In the genomic region with DNA sequence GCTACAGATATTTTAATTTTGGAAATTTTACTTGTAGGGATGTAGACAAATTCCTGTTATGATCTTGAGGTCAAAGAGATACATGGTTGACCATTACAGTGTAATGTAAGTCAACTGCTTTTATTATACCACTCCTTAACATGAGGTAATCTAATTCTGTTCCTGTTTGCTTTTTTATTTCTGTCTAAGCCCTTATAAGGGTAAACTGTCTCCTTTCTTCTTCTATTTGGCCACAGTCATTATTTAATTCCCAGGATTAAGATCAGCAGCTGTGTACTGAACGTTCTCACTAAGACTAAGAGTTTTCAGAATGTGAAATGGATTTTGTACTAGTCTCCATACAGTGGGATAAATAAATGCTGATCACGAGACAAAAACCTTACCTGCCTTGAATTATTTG, we compare ENCODE assay signal across 12 cellular contexts. TPM values are rescaled to one million over a fixed set of nuclear protein-coding genes. Genes with fewer than 3 reads are reported as not detected.
DNase-seq lines count a peak whose midpoint lies in the region; ATAC-seq, FAIRE-seq and TF ChIP-seq lines count a peak whose summit lies in the region.
"Had no signal": no experiment of that assay in that cellular context is flagged by ENCODE, and none has a peak within 500 bp of the region (broad histone marks: within the 10 kb centered on the region; RNA-seq: fewer than 3 reads in every experiment).

No MANE protein-coding gene starts in this region.

- H3K4me2 ChIP-seq in astrocyte (ENCODE audit: low read length) (peak overlapping the region; percentile 67), smooth muscle cell (peak overlapping the region; percentile 81)

- H3K4me1 Mint-ChIP-seq in HFFc6 (ENCODE audit: low read depth): peaks cover 89% of the 10 kb centered on the region
- peaks cover 59% of the 10 kb centered on the region for H3K4me1 Mint-ChIP-seq in astrocyte (ENCODE audit: low read depth, unreplicated experiment)

- WGBS in smooth muscle cell (ENCODE audit: low lambda C conversion rate): 59% methylated on average over 2 of the region's 2 CpGs

- H2AFZ ChIP-seq in astrocyte (ENCODE audit: low read depth, low read length) (no peak overlapping the region), smooth muscle cell (ENCODE audit: low read depth) (no peak overlapping the region)

- H3K36me3 ChIP-seq in astrocyte (ENCODE audit: insufficient read depth, low read length): no peaks in the 10 kb centered on the region
- peaks cover 3% of the 10 kb centered on the region for H3K36me3 ChIP-seq in right atrium auricular region
- H3K36me3 ChIP-seq in smooth muscle cell (ENCODE audit: low read depth): no peaks in the 10 kb centered on the region

- no peaks in the 10 kb centered on the region for H3K9me3 ChIP-seq in astrocyte (ENCODE audit: insufficient read depth, low read depth, low read length)
- no peaks in the 10 kb centered on the region for H3K9me3 ChIP-seq in right atrium auricular region
- no peaks in the 10 kb centered on the region for H3K9me3 ChIP-seq in smooth muscle cell (replicated peaks; ENCODE audit: low read depth)
- H3K9me3 ChIP-seq: spleen had no signal

- H3K36me3 Mint-ChIP-seq in HFFc6 (ENCODE audit: low read depth): peaks cover 42% of the 10 kb centered on the region
- peaks cover 11% of the 10 kb centered on the region for H3K36me3 Mint-ChIP-seq in astrocyte (ENCODE audit: low read depth, unreplicated experiment)

- peaks cover 39% of the 10 kb centered on the region for H3K4me1 ChIP-seq in astrocyte (ENCODE audit: insufficient read depth, low read length)
- H3K4me1 ChIP-seq in right atrium auricular region: peaks cover 0 to 15% of the 10 kb centered on the region in 2 donors
- H3K4me1 ChIP-seq in smooth muscle cell (ENCODE audit: low read depth): peaks cover 9% of the 10 kb centered on the region
- H3K4me1 ChIP-seq: spleen had no signal

- ATAC-seq in HG02840 (IDR thresholded peaks at IDR 0.05; ENCODE audit: low FRiP score, unreplicated experiment): no peak
- ATAC-seq: T-cell had no signal

- H3K4me3 Mint-ChIP-seq in HFFc6: peak overlapping the region; percentile 62
- H3K4me3 Mint-ChIP-seq in astrocyte (ENCODE audit: unreplicated experiment): no peak overlapping the region
- H3K4me3 Mint-ChIP-seq: T-cell had no signal

- H3K27me3 ChIP-seq in astrocyte (ENCODE audit: insufficient read depth, low read length): no peaks in the 10 kb centered on the region
- no peaks in the 10 kb centered on the region for H3K27me3 ChIP-seq in right atrium auricular region
- H3K27me3 ChIP-seq in smooth muscle cell (ENCODE audit: low read depth): no peaks in the 10 kb centered on the region
- H3K27me3 ChIP-seq: spleen had no signal

- H3K79me2 ChIP-seq in astrocyte (ENCODE audit: insufficient read depth, low read length) (no peaks in the 10 kb centered on the region), smooth muscle cell (ENCODE audit: low read depth) (no peaks in the 10 kb centered on the region)

- DNase-seq in HFFc6: peak; percentile 18
- DNase-seq in astrocyte (ENCODE audit: low read depth): peak; percentile 51
- no peak for DNase-seq in right atrium auricular region (ENCODE audit: low spot score)
- DNase-seq in smooth muscle cell (lab: John Stamatoyannopoulos, UW; ENCODE audit: unreplicated experiment): no peak
- DNase-seq in amygdala (lab: John Stamatoyannopoulos, UW): no peak
- DNase-seq in NCI-H510A treated with DMSO at 0.1 percent for 48 hours (lab: John Stamatoyannopoulos, UW): no peak
- no peak for DNase-seq in HuH-7 (ENCODE audit: low spot score)
- DNase-seq: NCI-H524 treated with DMSO at 0.1 percent for 48 hours, spleen, T-cell had no signal

- H3K9me3 Mint-ChIP-seq in HFFc6: no peaks in the 10 kb centered on the region
- no peaks in the 10 kb centered on the region for H3K9me3 Mint-ChIP-seq in astrocyte (ENCODE audit: unreplicated experiment)
- H3K9me3 Mint-ChIP-seq: T-cell had no signal

- H3K9ac ChIP-seq in astrocyte (ENCODE audit: low read length): peak overlapping the region; percentile 71
- H3K9ac ChIP-seq in smooth muscle cell (ENCODE audit: low read depth): peak overlapping the region; percentile 56

- FAIRE-seq in astrocyte (lab: Jason Lieb, UNC): no peak

- H3K27ac Mint-ChIP-seq in HFFc6 (peak overlapping the region; percentile 86), astrocyte (ENCODE audit: unreplicated experiment) (peak overlapping the region; percentile 98)
- H3K27ac Mint-ChIP-seq: T-cell had no signal

- H4K20me1 ChIP-seq in astrocyte (ENCODE audit: insufficient read depth, low read length): no peaks in the 10 kb centered on the region
- no peaks in the 10 kb centered on the region for H4K20me1 ChIP-seq in smooth muscle cell (ENCODE audit: low read depth)

- H3K4me3 ChIP-seq in astrocyte (ENCODE audit: insufficient read depth, low read depth, low read length): no peak overlapping the region
- H3K4me3 ChIP-seq in right atrium auricular region: no peak overlapping the region
- no peak overlapping the region for H3K4me3 ChIP-seq in smooth muscle cell
- H3K4me3 ChIP-seq: lung, spleen had no signal

- peaks cover 21% of the 10 kb centered on the region for H3F3A ChIP-seq in smooth muscle cell (ENCODE audit: low read depth)

- H3K27me3 Mint-ChIP-seq in HFFc6 (ENCODE audit: insufficient read depth): no peaks in the 10 kb centered on the region; the same call in 1 of the 2 replicates
- no peaks in the 10 kb centered on the region for H3K27me3 Mint-ChIP-seq in astrocyte (ENCODE audit: low read depth, unreplicated experiment)
- H3K27me3 Mint-ChIP-seq: T-cell had no signal

- TF ChIP-seq CTCF in HFFc6 (IDR thresholded peaks at IDR 0.05) (no peak), astrocyte (IDR thresholded peaks at IDR 0.05; ENCODE audit: insufficient read depth, low read depth, low read length) (no peak), right atrium auricular region (IDR thresholded peaks at IDR 0.05) (no peak), smooth muscle cell (IDR thresholded peaks at IDR 0.05; ENCODE audit: borderline replicate concordance, insufficient read depth, poor library complexity, severe bottlenecking) (no peak)

- peak overlapping the region; percentile 85 for H3K27ac ChIP-seq in astrocyte (ENCODE audit: low read depth, low read length)
- peak overlapping the region; percentile 36 to 74 for H3K27ac ChIP-seq in right atrium auricular region
- H3K27ac ChIP-seq in smooth muscle cell (ENCODE audit: low read depth): peak overlapping the region; percentile 86
- H3K27ac ChIP-seq: spleen had no signal

RNA-seq across cellular contexts. Expression of a gene that starts 32.8 kb away (rescaled TPM):
- total RNA-seq in HFFc6 (2021; fragmentation: NEBNext Ultra II Directional; extraction: Animal tissue kit (Norgen Biotek cat#: 25700)): 10 to 100 TPM; 14.6 to 23.0 (median 17.2) TPM
- 45.4 and 53.7 TPM in 2 replicates for total RNA-seq in astrocyte
- 10 to 100 TPM; 15.0 to 15.4 TPM for total RNA-seq in right atrium auricular region
- total RNA-seq in smooth muscle cell: 13.3 and 24.1 TPM in 2 replicates
- 4.9 and 10.6 TPM in 2 replicates for polyA plus RNA-seq in smooth muscle cell

RNA-seq across cellular contexts. Expression of a gene that starts 33.1 kb away (rescaled TPM):
- total RNA-seq in HFFc6 (2021; fragmentation: NEBNext Ultra II Directional; extraction: Animal tissue kit (Norgen Biotek cat#: 25700)): 100 to 1,000 TPM in 1 of 6 experiments, 10 to 100 TPM in 5; 49.5 to 107 (median 56.9) TPM
- total RNA-seq in astrocyte (376 and 401 TPM in 2 replicates), right atrium auricular region (10 to 100 TPM; 30.1 to 35.0 TPM), smooth muscle cell (44.9 and 67.1 TPM in 2 replicates)
- polyA plus RNA-seq in smooth muscle cell: 68.9 and 69.1 TPM in 2 replicates

Comparison
In these comparisons a context has a peak if more than half of its experiments do, and no peak if none do; other contexts are left out.
1. DNase-seq: peak in HFFc6 (single experiment) and astrocyte (single experiment); none in right atrium auricular region (single experiment), smooth muscle cell (single experiment), amygdala (0 of 56), NCI-H510A treated with DMSO at 0.1 percent for 48 hours (single experiment) and HuH-7 (single experiment).
2. Peak in every context shown above with its lines, with median percentiles within 50 percentile points of each other: H3K27ac ChIP-seq.